16 cellular contexts compared by ENCODE assay signal in genomic region chr7:6650521-6651011, GRCh38. TPM values are rescaled to one million over a fixed set of nuclear protein-coding genes. Genes with fewer than 3 reads are reported as not detected.
DNase-seq lines count a peak whose midpoint lies in the region; ATAC-seq and TF ChIP-seq lines count a peak whose summit lies in the region.
"Had no signal": no experiment of that assay in that cellular context is flagged by ENCODE, and none has a peak within 500 bp of the region (broad histone marks: within the 10 kb centered on the region; RNA-seq: fewer than 3 reads in every experiment).

No MANE protein-coding gene starts in this region.

- no peak overlapping the region for H4K91ac ChIP-seq in H9 (ENCODE audit: insufficient read length, low read depth, low read length)

- H2BK15ac ChIP-seq in H9 (ENCODE audit: low read depth, low read length) = no peak overlapping the region

- H3K4me2 ChIP-seq in osteoblast (ENCODE audit: insufficient read depth, low read length) (no peak overlapping the region), H9 (ENCODE audit: insufficient read depth, insufficient read length, low read length) (no peak overlapping the region)

- H3K27ac ChIP-seq in endodermal cell (ENCODE audit: low read depth, low read length) (no peak overlapping the region), osteoblast (ENCODE audit: low read depth, low read length) (no peak overlapping the region), H9 (ENCODE audit: insufficient read length, low read depth, low read length) (no peak overlapping the region)

- no peak overlapping the region for H3T11ph ChIP-seq in H9 (ENCODE audit: low read length)

- H2BK120ac ChIP-seq in H9 (ENCODE audit: low read depth, low read length, poor library complexity, severe bottlenecking) = no peak overlapping the region

- H3K27ac Mint-ChIP-seq in endodermal cell = no peak overlapping the region
- H3K27ac Mint-ChIP-seq in H9 = peak overlapping the region in 1 of 3 experiments; percentile 49; a peak in 1 of 7 replicates

- H2BK5ac ChIP-seq in H9 (ENCODE audit: insufficient read length, low read length) = no peak overlapping the region

- H3K9me3 Mint-ChIP-seq in endodermal cell (peaks cover 17% of the 10 kb centered on the region), H9 (peaks cover 0 to 4% of the 10 kb centered on the region in 2 experiments; a peak in 2 of 5 replicates)

- H3K4me3 ChIP-seq in endodermal cell (ENCODE audit: low read length) (no peak overlapping the region), osteoblast (ENCODE audit: insufficient read depth, low read length) (no peak overlapping the region)

- DNase-seq in activated effector memory CD4-positive, alpha-beta T cell treated with anti-CD3 and anti-CD28 coated beads, Interleukin-2, amount 50 U/mL, for 16 hours = peak; percentile 50
- DNase-seq in activated effector memory CD4-positive, alpha-beta T cell treated with Interleukin-2 at 50 U/mL for 16 hours = no peak
- DNase-seq in endodermal cell (peak; percentile 15), osteoblast (ENCODE audit: insufficient read length, low spot score, missing footprints) (peak; percentile 87), H9 (no peak), OCI-M1 (lab: John Stamatoyannopoulos, UW) (no peak)
- DNase-seq: C1 segment of cervical spinal cord; EL; MV-4-11; NCI-H1417; NCI-H187 treated with DMSO at 0.1 percent for 48 hours; NCI-H446; NCI-H69; NK-92 treated with Interleukin-12 subunit alpha and Interleukin-12 subunit beta, amount 100 ng/mL, for 24 hours had no signal

- H3K79me2 ChIP-seq in osteoblast (ENCODE audit: insufficient read depth, low read length) (peaks cover 3% of the 10 kb centered on the region), H9 (ENCODE audit: insufficient read depth, low read length) (no peaks in the 10 kb centered on the region)

- 94 to 95% methylated on average over 9 to 12 of the region's 12 CpGs for WGBS in endodermal cell (ENCODE audit: insufficient coverage in 1 of 2, insufficient read length in 1 of 2), 2 experiments
- no CpG with 5 or more reads among the region's 12 CpGs for WGBS in H9 (ENCODE audit: extremely low coverage, insufficient read length, low lambda C conversion rate)

- H3K9ac ChIP-seq in endodermal cell (ENCODE audit: extremely low read depth, low read length, poor library complexity, severe bottlenecking) = no peak overlapping the region
- no peak overlapping the region for H3K9ac ChIP-seq in H9 (ENCODE audit: extremely low read depth, insufficient read length, low read length)

- no peak overlapping the region for H3K4ac ChIP-seq in H9 (ENCODE audit: low read depth, low read length)

- H3K9me3 ChIP-seq in endodermal cell (ENCODE audit: control insufficient read depth, low read length) (no peaks in the 10 kb centered on the region), osteoblast (ENCODE audit: low read depth, low read length) (no peaks in the 10 kb centered on the region), H9 (ENCODE audit: control insufficient read depth, low read depth, low read length) (no peaks in the 10 kb centered on the region)

- H3K27me3 ChIP-seq in endodermal cell (ENCODE audit: control insufficient read depth, insufficient read depth, low read length, poor library complexity, severe bottlenecking) (no peaks in the 10 kb centered on the region), osteoblast (ENCODE audit: insufficient read depth, low read length) (no peaks in the 10 kb centered on the region), H9 (ENCODE audit: insufficient read depth, low read length) (no peaks in the 10 kb centered on the region)

- no peak for ATAC-seq in HG03196 (IDR thresholded peaks at IDR 0.05; ENCODE audit: unreplicated experiment)
- no peak for ATAC-seq in GM21576 (IDR thresholded peaks at IDR 0.05; ENCODE audit: unreplicated experiment)

- TF ChIP-seq CTCF in endodermal cell (conservative IDR thresholded peaks at IDR 0.05) = no peak
- TF ChIP-seq CTCF in osteoblast (IDR thresholded peaks at IDR 0.05; ENCODE audit: extremely low read depth, low read depth, low read length) = no peak
- TF ChIP-seq CTCF in H9 (conservative IDR thresholded peaks at IDR 0.05) = no peak

- no peak overlapping the region for H2BK20ac ChIP-seq in H9 (ENCODE audit: low read depth, low read length, poor library complexity, severe bottlenecking)

- no peak overlapping the region for H4K5ac ChIP-seq in H9 (ENCODE audit: insufficient read length, low read depth, low read length)

- peaks cover 15% of the 10 kb centered on the region for H3K36me3 ChIP-seq in endodermal cell (ENCODE audit: control insufficient read depth, insufficient read depth, low read length)
- H3K36me3 ChIP-seq in osteoblast (ENCODE audit: insufficient read depth, low read length) = peaks cover 23% of the 10 kb centered on the region

- no peak overlapping the region for H3K14ac ChIP-seq in H9 (ENCODE audit: insufficient read depth, low read length)

- H2AFZ ChIP-seq in osteoblast (ENCODE audit: low read length) (no peak overlapping the region), H9 (ENCODE audit: low read length) (no peak overlapping the region)

- no peak overlapping the region for H3K4me3 Mint-ChIP-seq in endodermal cell
- no peak overlapping the region for H3K4me3 Mint-ChIP-seq in H9

- no peaks in the 10 kb centered on the region for H3K79me1 ChIP-seq in H9 (ENCODE audit: insufficient read depth, low read depth, low read length, poor library complexity, severe bottlenecking)

- no peaks in the 10 kb centered on the region for H3K4me1 ChIP-seq in endodermal cell (ENCODE audit: control insufficient read depth, insufficient read depth, low read length)
- no peaks in the 10 kb centered on the region for H3K4me1 ChIP-seq in osteoblast (ENCODE audit: insufficient read depth, low read length)
- no peaks in the 10 kb centered on the region for H3K4me1 ChIP-seq in H9 (ENCODE audit: insufficient read depth, low read length)

- no peak overlapping the region for H2BK12ac ChIP-seq in H9 (ENCODE audit: insufficient read length, low read depth, low read length)

- no peak overlapping the region for H3K23ac ChIP-seq in H9 (ENCODE audit: insufficient read length, low read depth, low read length)

- no peak overlapping the region for H3K56ac ChIP-seq in H9 (ENCODE audit: insufficient read length, low read depth, low read length)

- H4K20me1 ChIP-seq in osteoblast (ENCODE audit: insufficient read depth, low read length) (peaks cover 29% of the 10 kb centered on the region), H9 (ENCODE audit: control insufficient read depth, insufficient read depth, insufficient read length) (no peaks in the 10 kb centered on the region)

- H3K23me2 ChIP-seq in H9 (ENCODE audit: insufficient read length, low read depth, low read length, poor library complexity, severe bottlenecking) = no peaks in the 10 kb centered on the region

- H3K27me3 Mint-ChIP-seq in endodermal cell (ENCODE audit: insufficient read depth) (no peaks in the 10 kb centered on the region), H9 (ENCODE audit: low read depth) (no peaks in the 10 kb centered on the region)

- H2AK5ac ChIP-seq in H9 (ENCODE audit: insufficient read length, low read length) = no peak overlapping the region

- no peaks in the 10 kb centered on the region for H3K4me1 Mint-ChIP-seq in endodermal cell
- H3K4me1 Mint-ChIP-seq in H9 = no peaks in the 10 kb centered on the region

- H3K36me3 Mint-ChIP-seq in endodermal cell (ENCODE audit: low read depth) = peaks cover 39% of the 10 kb centered on the region
- peaks cover 15 to 26% (median 26%) of the 10 kb centered on the region in 3 experiments for H3K36me3 Mint-ChIP-seq in H9 (ENCODE audit: insufficient read depth in 1 of 3, low read depth in 3 of 3)

- no peak overlapping the region for H4K8ac ChIP-seq in H9 (replicated peaks; ENCODE audit: insufficient read length, low read depth, low read length)

- no peak overlapping the region for H3K18ac ChIP-seq in H9 (ENCODE audit: insufficient read length, low read depth, low read length)

RNA-seq across cellular contexts. Expression of gene ZNF316, which starts 13.4 kb away (rescaled TPM):
- total RNA-seq in endodermal cell (10 to 100 TPM; 21.4 to 29.6 TPM), osteoblast (12.4 and 14.1 TPM in 2 replicates), H9 (2021) (22.2 and 23.4 TPM in 2 replicates)
- 33.6 TPM for polyA plus RNA-seq in endodermal cell (2013, experiment 1 of 2)
- 24.9 TPM for polyA plus RNA-seq in endodermal cell (2013, experiment 2 of 2)

RNA-seq across cellular contexts. Expression of gene ZNF853, which starts 35.2 kb away (rescaled TPM):
- total RNA-seq in endodermal cell (10 to 100 TPM; 14.2 to 17.2 TPM), osteoblast (under 0.01 TPM in 2 replicates), H9 (2021) (9.3 and 9.6 TPM in 2 replicates)
- polyA plus RNA-seq in endodermal cell (2013, experiment 1 of 2) = 11.1 TPM
- polyA plus RNA-seq in endodermal cell (2013, experiment 2 of 2) = 10.6 TPM

RNA-seq across cellular contexts. Expression of gene ZNF12, which starts 56.2 kb away (rescaled TPM):
- total RNA-seq in endodermal cell (10 to 100 TPM; 24.2 to 29.4 TPM), osteoblast (20.9 and 22.8 TPM in 2 replicates), H9 (2021) (19.1 and 19.4 TPM in 2 replicates)
- polyA plus RNA-seq in endodermal cell (2013, experiment 1 of 2) = 20.5 TPM
- polyA plus RNA-seq in endodermal cell (2013, experiment 2 of 2) = 19.9 TPM

Comparison
In these comparisons a context has a peak if more than half of its experiments do, and no peak if none do; other contexts are left out.
1. DNase-seq: peak in activated effector memory CD4-positive, alpha-beta T cell treated with anti-CD3 and anti-CD28 coated beads, Interleukin-2, amount 50 U/mL, for 16 hours (single experiment), endodermal cell (single experiment) and osteoblast (single experiment); none in activated effector memory CD4-positive, alpha-beta T cell treated with Interleukin-2 at 50 U/mL for 16 hours (single experiment), H9 (single experiment) and OCI-M1 (single experiment).
2. RNA of gene ZNF853, which starts 35.2 kb away (total RNA-seq): 14.2 to 17.2 TPM in endodermal cell and 9.3 to 9.6 TPM in H9; under 0.01 TPM in osteoblast; every median in the first group is over 10 times any median in the second.